25 cellular contexts compared by ENCODE assay signal in genomic region chr9:19171271-19171670, GRCh38. TPM values are rescaled to one million over a fixed set of nuclear protein-coding genes. Genes with fewer than 3 reads are reported as not detected.
A peak's percentile ranks its signal among the peaks of the same experiment; 100 is the strongest.
DNase-seq lines count a peak whose midpoint lies in the region; ATAC-seq and TF ChIP-seq lines count a peak whose summit lies in the region.
"Had no signal": no experiment of that assay in that cellular context is flagged by ENCODE, and none has a peak within 500 bp of the region (broad histone marks: within the 10 kb centered on the region; RNA-seq: fewer than 3 reads in every experiment).

No MANE protein-coding gene starts in this region.

- no peaks in the 10 kb centered on the region for H3K9me3 ChIP-seq in CD4-positive, alpha-beta T cell (ENCODE audit: control insufficient read depth, low read length)
- H3K9me3 ChIP-seq in T-helper 17 cell (ENCODE audit: control insufficient read depth, low read length, poor library complexity, severe bottlenecking) = no peaks in the 10 kb centered on the region
- H3K9me3 ChIP-seq in naive thymus-derived CD4-positive, alpha-beta T cell (ENCODE audit: control insufficient read depth in 2 of 3, low read length in 3 of 3) = no peaks in the 10 kb centered on the region
- no peaks in the 10 kb centered on the region for H3K9me3 ChIP-seq in H9 (ENCODE audit: control insufficient read depth, low read depth, low read length)
- H3K9me3 ChIP-seq: HAP-1, MG63, mucosa of descending colon, SJCRH30, suprapubic skin had no signal

- H3K4me3 Mint-ChIP-seq in activated CD4-positive, alpha-beta T cell treated with anti-CD3 and anti-CD28 coated beads, Interleukin-2, amount 10 ng/mL, durations not matched to agents 24 days and 14 days = no peak overlapping the region
- no peak overlapping the region for H3K4me3 Mint-ChIP-seq in CD4-positive, alpha-beta T cell
- H3K4me3 Mint-ChIP-seq in T-helper 17 cell = no peak overlapping the region
- H3K4me3 Mint-ChIP-seq in naive thymus-derived CD4-positive, alpha-beta T cell = peak overlapping the region in 6 of 10 donors; percentile 2 to 73 (median 20)
- no peak overlapping the region for H3K4me3 Mint-ChIP-seq in H9
- H3K4me3 Mint-ChIP-seq: activated CD4-positive, alpha-beta T cell treated with anti-CD3 and anti-CD28 coated beads for 36 hours; activated T-cell treated with anti-CD3 and anti-CD28 coated beads, Interleukin-2, amount 50 U/mL, for 4 hours; neural crest cell had no signal

- H3K4me3 ChIP-seq in naive thymus-derived CD4-positive, alpha-beta T cell (ENCODE audit: low read length) = no peak overlapping the region
- H3K4me3 ChIP-seq: HAP-1, lung, MG63, mucosa of descending colon, SJCRH30, suprapubic skin had no signal

- H2BK12ac ChIP-seq in H9 (ENCODE audit: insufficient read length, low read depth, low read length) = no peak overlapping the region

- no peak overlapping the region for H3K4ac ChIP-seq in H9 (ENCODE audit: low read depth, low read length)

- no peak overlapping the region for H2BK20ac ChIP-seq in H9 (ENCODE audit: low read depth, low read length, poor library complexity, severe bottlenecking)

- H2AK5ac ChIP-seq in H9 (ENCODE audit: insufficient read length, low read length) = no peak overlapping the region

- H3K36me3 Mint-ChIP-seq in activated CD4-positive, alpha-beta T cell treated with anti-CD3 and anti-CD28 coated beads, Interleukin-2, amount 10 ng/mL, durations not matched to agents 24 days and 14 days (ENCODE audit: low read depth) = no peaks in the 10 kb centered on the region
- H3K36me3 Mint-ChIP-seq in CD4-positive, alpha-beta T cell (ENCODE audit: low read depth) = no peaks in the 10 kb centered on the region
- H3K36me3 Mint-ChIP-seq in T-helper 17 cell (ENCODE audit: low read depth) (no peaks in the 10 kb centered on the region), H9 (ENCODE audit: insufficient read depth in 1 of 3, low read depth in 3 of 3) (peaks cover 0 to 6% (median 0%) of the 10 kb centered on the region in 3 experiments; a peak in 1 of 7 replicates)
- no peaks in the 10 kb centered on the region for H3K36me3 Mint-ChIP-seq in naive thymus-derived CD4-positive, alpha-beta T cell
- H3K36me3 Mint-ChIP-seq: activated naive CD4-positive, alpha-beta T cell treated with anti-CD3 and anti-CD28 coated beads, Interleukin-2, amount 10 ng/mL, durations not matched to agents 7 days and 5 days had no signal

- no peak overlapping the region for H3K18ac ChIP-seq in H9 (ENCODE audit: insufficient read length, low read depth, low read length)

- TF ChIP-seq CTCF in CD4-positive, alpha-beta T cell (IDR thresholded peaks at IDR 0.05) = no peak
- no peak for TF ChIP-seq CTCF in H9 (conservative IDR thresholded peaks at IDR 0.05)

- H2BK5ac ChIP-seq in H9 (ENCODE audit: insufficient read length, low read length) = no peak overlapping the region

- H4K91ac ChIP-seq in H9 (ENCODE audit: insufficient read length, low read depth, low read length) = no peak overlapping the region

- no peak overlapping the region for H4K5ac ChIP-seq in H9 (ENCODE audit: insufficient read length, low read depth, low read length)

- H3K4me2 ChIP-seq in H9 (ENCODE audit: insufficient read depth, insufficient read length, low read length) = no peak overlapping the region

- H3K79me2 ChIP-seq in H9 (ENCODE audit: insufficient read depth, low read length) = no peaks in the 10 kb centered on the region

- intact Hi-C loops in activated CD4-positive, alpha-beta T cell treated with anti-CD3 and anti-CD28 coated beads, Interleukin-2, amount 10 ng/mL, durations not matched to agents 24 days and 14 days (cut with micrococcal nuclease) = no loop called here
- intact Hi-C loops in CD4-positive, alpha-beta T cell (cut with DNase I, micrococcal nuclease) = loop anchor here (5.0 to 10.0 kb wide), 4 partner anchors 44 to 914 kb away; partner anchors contain the start of genes PLIN2 (in 2 of the 2) and HAUS6 (in 1 of the 2)
- intact Hi-C loops in naive thymus-derived CD4-positive, alpha-beta T cell (cut with micrococcal nuclease) = loop anchor here (5.0 kb wide), 2 partner anchors 729 to 914 kb away; no protein-coding TSS in a partner anchor

- no peak for DNase-seq in activated CD4-positive, alpha-beta T cell treated with anti-CD3 and anti-CD28 coated beads, Interleukin-2, amount 10 ng/mL, durations not matched to agents 24 days and 14 days
- no peak for DNase-seq in activated CD4-positive, alpha-beta T cell treated with anti-CD3 and anti-CD28 coated beads for 4 hours
- no peak for DNase-seq in CD4-positive, alpha-beta T cell
- DNase-seq in T-helper 17 cell = no peak
- DNase-seq in naive thymus-derived CD4-positive, alpha-beta T cell = no peak
- DNase-seq in NCI-H526 (lab: John Stamatoyannopoulos, UW) = no peak
- DNase-seq in activated effector memory CD4-positive, alpha-beta T cell treated with Interleukin-2 at 50 U/mL for 16 hours = no peak
- no peak for DNase-seq in H9
- DNase-seq: activated CD4-positive, alpha-beta T cell treated with anti-CD3 and anti-CD28 coated beads for 36 hours; activated naive CD4-positive, alpha-beta T cell treated with anti-CD3 and anti-CD28 coated beads, Interleukin-2, amount 10 ng/mL, durations not matched to agents 7 days and 5 days; activated T-cell treated with anti-CD3 and anti-CD28 coated beads, Interleukin-2, amount 50 U/mL, for 4 hours; anterior cingulate cortex; effector CD8-positive, alpha-beta T cell; erythroblast; MG63; mucosa of descending colon; NCI-H2081 treated with DMSO at 0.1 percent for 48 hours; NCI-H510A; right cardiac atrium; SJCRH30; stimulated activated CD4-positive, alpha-beta T cell treated with anti-CD3 and anti-CD28 coated beads, Interleukin-2, amount 100 ng/mL, for 48 hours had no signal

- H3K14ac ChIP-seq in H9 (ENCODE audit: insufficient read depth, low read length) = no peak overlapping the region

- H3K23ac ChIP-seq in H9 (ENCODE audit: insufficient read length, low read depth, low read length) = no peak overlapping the region

- no peaks in the 10 kb centered on the region for H3K36me3 ChIP-seq in naive thymus-derived CD4-positive, alpha-beta T cell (ENCODE audit: control insufficient read depth in 2 of 3, insufficient read depth in 3 of 3, low read length in 3 of 3)
- H3K36me3 ChIP-seq: HAP-1, MG63, SJCRH30, suprapubic skin had no signal

- no peak overlapping the region for H3K27ac ChIP-seq in CD4-positive, alpha-beta T cell (ENCODE audit: low read depth, low read length)
- no peak overlapping the region for H3K27ac ChIP-seq in naive thymus-derived CD4-positive, alpha-beta T cell (ENCODE audit: low read depth, low read length)
- H3K27ac ChIP-seq in H9 (ENCODE audit: insufficient read length, low read depth, low read length) = no peak overlapping the region
- H3K27ac ChIP-seq: SJCRH30, suprapubic skin had no signal

- WGBS in H9 (ENCODE audit: extremely low coverage, insufficient read length, low lambda C conversion rate) = no CpG with 5 or more reads among the region's 2 CpGs

- H3K27me3 ChIP-seq in CD4-positive, alpha-beta T cell (ENCODE audit: control insufficient read depth, insufficient read depth, low read length) = no peaks in the 10 kb centered on the region
- no peaks in the 10 kb centered on the region for H3K27me3 ChIP-seq in naive thymus-derived CD4-positive, alpha-beta T cell (ENCODE audit: control insufficient read depth in 2 of 2, insufficient read depth in 2 of 2, low read length in 2 of 2)
- no peaks in the 10 kb centered on the region for H3K27me3 ChIP-seq in H9 (ENCODE audit: insufficient read depth, low read length)
- H3K27me3 ChIP-seq: MG63, SJCRH30, suprapubic skin had no signal

- no peak overlapping the region for H2BK15ac ChIP-seq in H9 (ENCODE audit: low read depth, low read length)

- peaks cover 23% of the 10 kb centered on the region for H3K4me1 Mint-ChIP-seq in activated CD4-positive, alpha-beta T cell treated with anti-CD3 and anti-CD28 coated beads, Interleukin-2, amount 10 ng/mL, durations not matched to agents 24 days and 14 days
- peaks cover 31% of the 10 kb centered on the region for H3K4me1 Mint-ChIP-seq in CD4-positive, alpha-beta T cell (ENCODE audit: low read depth)
- peaks cover 24% of the 10 kb centered on the region for H3K4me1 Mint-ChIP-seq in T-helper 17 cell
- H3K4me1 Mint-ChIP-seq in naive thymus-derived CD4-positive, alpha-beta T cell = peaks cover 25 to 39% (median 33%) of the 10 kb centered on the region in 7 donors
- peaks cover 4 to 5% of the 10 kb centered on the region in 2 experiments for H3K4me1 Mint-ChIP-seq in H9

- H2BK120ac ChIP-seq in H9 (ENCODE audit: low read depth, low read length, poor library complexity, severe bottlenecking) = no peak overlapping the region

- CTCF ChIA-PET in CD4-positive, alpha-beta T cell (lab: Charles Lee) = interaction anchor here (1.0 to 1.3 kb wide), 2 partner anchors 9 to 12 kb away, joined by 3 to 4 read pairs; no protein-coding TSS in a partner anchor
- CTCF ChIA-PET in naive thymus-derived CD4-positive, alpha-beta T cell (lab: Charles Lee) = interaction anchor here (1.0 kb wide), 1 partner anchor 86 kb away, joined by 4 read pairs; no protein-coding TSS in a partner anchor

- no peak overlapping the region for H3K56ac ChIP-seq in H9 (ENCODE audit: insufficient read length, low read depth, low read length)

- H3K9me3 Mint-ChIP-seq in activated CD4-positive, alpha-beta T cell treated with anti-CD3 and anti-CD28 coated beads, Interleukin-2, amount 10 ng/mL, durations not matched to agents 24 days and 14 days = peaks cover 3% of the 10 kb centered on the region
- H3K9me3 Mint-ChIP-seq in CD4-positive, alpha-beta T cell = no peaks in the 10 kb centered on the region
- H3K9me3 Mint-ChIP-seq in naive thymus-derived CD4-positive, alpha-beta T cell = no peaks in the 10 kb centered on the region
- peaks cover 0 to 2% of the 10 kb centered on the region in 2 experiments; a peak in 1 of 5 replicates for H3K9me3 Mint-ChIP-seq in H9
- H3K9me3 Mint-ChIP-seq: activated naive CD4-positive, alpha-beta T cell treated with anti-CD3 and anti-CD28 coated beads, Interleukin-2, amount 10 ng/mL, durations not matched to agents 7 days and 5 days; activated T-cell treated with anti-CD3 and anti-CD28 coated beads, Interleukin-2, amount 50 U/mL, for 4 hours; neural crest cell had no signal

- H4K8ac ChIP-seq in H9 (replicated peaks; ENCODE audit: insufficient read length, low read depth, low read length) = no peak overlapping the region

- H3K27ac Mint-ChIP-seq in activated CD4-positive, alpha-beta T cell treated with anti-CD3 and anti-CD28 coated beads, Interleukin-2, amount 10 ng/mL, durations not matched to agents 24 days and 14 days = peak overlapping the region; percentile 17
- peak overlapping the region; percentile 62 for H3K27ac Mint-ChIP-seq in CD4-positive, alpha-beta T cell
- H3K27ac Mint-ChIP-seq in T-helper 17 cell (peak overlapping the region; percentile 62), H9 (peak overlapping the region in 1 of 3 experiments; percentile 18; a peak in 1 of 7 replicates)
- H3K27ac Mint-ChIP-seq in naive thymus-derived CD4-positive, alpha-beta T cell = peak overlapping the region in 6 of 9 donors; percentile 9 to 91 (median 80)

- no peaks in the 10 kb centered on the region for H3K79me1 ChIP-seq in H9 (ENCODE audit: insufficient read depth, low read depth, low read length, poor library complexity, severe bottlenecking)

- no peak overlapping the region for H3T11ph ChIP-seq in H9 (ENCODE audit: low read length)

- no peak overlapping the region for H2AFZ ChIP-seq in H9 (ENCODE audit: low read length)

- H3K23me2 ChIP-seq in H9 (ENCODE audit: insufficient read length, low read depth, low read length, poor library complexity, severe bottlenecking) = no peaks in the 10 kb centered on the region

- no peaks in the 10 kb centered on the region for H3K27me3 Mint-ChIP-seq in activated CD4-positive, alpha-beta T cell treated with anti-CD3 and anti-CD28 coated beads, Interleukin-2, amount 10 ng/mL, durations not matched to agents 24 days and 14 days
- H3K27me3 Mint-ChIP-seq in CD4-positive, alpha-beta T cell = no peaks in the 10 kb centered on the region
- no peaks in the 10 kb centered on the region for H3K27me3 Mint-ChIP-seq in T-helper 17 cell
- no peaks in the 10 kb centered on the region for H3K27me3 Mint-ChIP-seq in naive thymus-derived CD4-positive, alpha-beta T cell
- H3K27me3 Mint-ChIP-seq in H9 (ENCODE audit: low read depth) = no peaks in the 10 kb centered on the region
- H3K27me3 Mint-ChIP-seq: activated CD4-positive, alpha-beta T cell treated with anti-CD3 and anti-CD28 coated beads for 36 hours; activated naive CD4-positive, alpha-beta T cell treated with anti-CD3 and anti-CD28 coated beads, Interleukin-2, amount 10 ng/mL, durations not matched to agents 7 days and 5 days had no signal

- ATAC-seq in CD4-positive, alpha-beta T cell (ENCODE audit: poor library complexity) = no peak
- no peak for ATAC-seq in T-helper 17 cell
- no peak for ATAC-seq in naive thymus-derived CD4-positive, alpha-beta T cell
- ATAC-seq: activated CD4-positive, alpha-beta T cell treated with anti-CD3 and anti-CD28 coated beads for 36 hours; activated T-cell treated with anti-CD3 and anti-CD28 coated beads, Interleukin-2, amount 50 U/mL, for 4 hours; right cardiac atrium had no signal

- H3K9ac ChIP-seq in H9 (ENCODE audit: extremely low read depth, insufficient read length, low read length) = no peak overlapping the region

- POLR2A ChIA-PET in CD4-positive, alpha-beta T cell (lab: Charles Lee) = interaction anchor here (0.6 to 0.7 kb wide), 2 partner anchors 12 to 143 kb away, joined by 3 read pairs; no protein-coding TSS in a partner anchor
- POLR2A ChIA-PET in naive thymus-derived CD4-positive, alpha-beta T cell (lab: Charles Lee) = interaction anchor here (0.9 to 1.2 kb wide), 3 partner anchors 39 to 119 kb away, joined by 3 to 5 read pairs (median 3); partner anchors contain the start of gene DENND4C

- peaks cover 5 to 16% of the 10 kb centered on the region in 2 donors for H3K4me1 ChIP-seq in naive thymus-derived CD4-positive, alpha-beta T cell (ENCODE audit: control insufficient read depth in 2 of 2, insufficient read depth in 2 of 2, low read length in 2 of 2)
- H3K4me1 ChIP-seq in H9 (ENCODE audit: insufficient read depth, low read length) = no peaks in the 10 kb centered on the region
- H3K4me1 ChIP-seq: HAP-1, SJCRH30 had no signal

- H4K20me1 ChIP-seq in H9 (ENCODE audit: control insufficient read depth, insufficient read depth, insufficient read length) = no peaks in the 10 kb centered on the region

RNA-seq across cellular contexts. Expression of gene PLIN2, which starts 44.0 kb away (rescaled TPM):
- total RNA-seq in activated CD4-positive, alpha-beta T cell treated with anti-CD3 and anti-CD28 coated beads, Interleukin-2, amount 10 ng/mL, durations not matched to agents 24 days and 14 days = 56.0 and 59.0 TPM in 2 replicates
- 10 to 100 TPM; 68.8 to 70.7 TPM for total RNA-seq in CD4-positive, alpha-beta T cell
- 10 to 100 TPM; 65.7 to 66.2 TPM for total RNA-seq in T-helper 17 cell
- total RNA-seq in naive thymus-derived CD4-positive, alpha-beta T cell = 10 to 100 TPM; 43.9 to 91.9 (median 56.1) TPM
- polyA plus RNA-seq in naive thymus-derived CD4-positive, alpha-beta T cell = 100 to 1,000 TPM in 1 of 2 donors, 10 to 100 TPM in 1; 74.2 to 125 TPM
- total RNA-seq in H9 (2021) = 131 and 132 TPM in 2 replicates

RNA-seq across cellular contexts. Expression of gene DENND4C, which starts 59.2 kb away (rescaled TPM):
- 13.6 and 16.8 TPM in 2 replicates for total RNA-seq in activated CD4-positive, alpha-beta T cell treated with anti-CD3 and anti-CD28 coated beads, Interleukin-2, amount 10 ng/mL, durations not matched to agents 24 days and 14 days
- total RNA-seq in CD4-positive, alpha-beta T cell = 10 to 100 TPM; 32.5 to 34.1 TPM
- 10 to 100 TPM; 49.4 to 54.4 TPM for total RNA-seq in T-helper 17 cell
- total RNA-seq in naive thymus-derived CD4-positive, alpha-beta T cell = 10 to 100 TPM; 43.5 to 77.5 (median 52.0) TPM
- polyA plus RNA-seq in naive thymus-derived CD4-positive, alpha-beta T cell = 10 to 100 TPM; 34.7 to 35.2 TPM
- total RNA-seq in H9 (2021) = 22.6 and 26.6 TPM in 2 replicates

Comparison
In these comparisons a context has a peak if more than half of its experiments do, and no peak if none do; other contexts are left out.
1. H3K4me3 Mint-ChIP-seq: peak in naive thymus-derived CD4-positive, alpha-beta T cell (6 of 10); none in activated CD4-positive, alpha-beta T cell treated with anti-CD3 and anti-CD28 coated beads, Interleukin-2, amount 10 ng/mL, durations not matched to agents 24 days and 14 days (single experiment), CD4-positive, alpha-beta T cell (single experiment), T-helper 17 cell (single experiment) and H9 (0 of 2).